29 cellular contexts compared by ENCODE assay signal in genomic region chr5:122835681-122836080, GRCh38. TPM values are rescaled to one million over a fixed set of nuclear protein-coding genes. Genes with fewer than 3 reads are reported as not detected.
DNase-seq lines count a peak whose midpoint lies in the region; ATAC-seq and TF ChIP-seq lines count a peak whose summit lies in the region.
"Had no signal": no experiment of that assay in that cellular context is flagged by ENCODE, and none has a peak within 500 bp of the region (broad histone marks: within the 10 kb centered on the region; RNA-seq: fewer than 3 reads in every experiment).

No MANE protein-coding gene starts in this region.

- no peak overlapping the region for H3K27ac Mint-ChIP-seq in activated CD4-positive, alpha-beta T cell treated with anti-CD3 and anti-CD28 coated beads for 36 hours
- H3K27ac Mint-ChIP-seq: activated CD8-positive, alpha-beta T cell treated with anti-CD3 and anti-CD28 coated beads for 36 hours; activated naive CD8-positive, alpha-beta T cell treated with anti-CD3 and anti-CD28 coated beads, Interleukin-2, amount 50 U/mL, for 24 hours; CD4-positive, alpha-beta memory T cell; dendritic cell treated with granulocyte-macrophage colony-stimulating factor and Interleukin-4, amounts not matched to agents 40 ng/mL and 50 ng/mL, for 4 days; nephron had no signal

- H4K5ac ChIP-seq in mesendoderm (ENCODE audit: low read length), result no peak overlapping the region

- H3K36me3 ChIP-seq in mesendoderm (ENCODE audit: control insufficient read depth, insufficient read depth, low read length), result no peaks in the 10 kb centered on the region
- H3K36me3 ChIP-seq: MG63, pancreas had no signal

- no peaks in the 10 kb centered on the region for H3K79me2 ChIP-seq in mesendoderm (ENCODE audit: control insufficient read depth, insufficient read depth, low read length)

- H3K27me3 Mint-ChIP-seq in activated CD4-positive, alpha-beta T cell treated with anti-CD3 and anti-CD28 coated beads for 36 hours, result peaks cover 4% of the 10 kb centered on the region
- H3K27me3 Mint-ChIP-seq: CD4-positive, alpha-beta memory T cell; dendritic cell treated with granulocyte-macrophage colony-stimulating factor and Interleukin-4, amounts not matched to agents 40 ng/mL and 50 ng/mL, for 4 days had no signal

- H3K23ac ChIP-seq in mesendoderm (ENCODE audit: low read length), result no peak overlapping the region

- no peak overlapping the region for H3K18ac ChIP-seq in mesendoderm (ENCODE audit: low read length)

- H3K4ac ChIP-seq in mesendoderm (ENCODE audit: low read depth, low read length), result no peak overlapping the region

- H3K36me3 Mint-ChIP-seq in activated CD4-positive, alpha-beta T cell treated with anti-CD3 and anti-CD28 coated beads for 36 hours (ENCODE audit: low read depth), result no peaks in the 10 kb centered on the region

- H4K8ac ChIP-seq in mesendoderm (ENCODE audit: low read depth, low read length), result no peak overlapping the region

- H3K56ac ChIP-seq in mesendoderm (ENCODE audit: low read length), result no peak overlapping the region

- H3K4me1 Mint-ChIP-seq in activated CD4-positive, alpha-beta T cell treated with anti-CD3 and anti-CD28 coated beads for 36 hours, result peaks cover 1% of the 10 kb centered on the region
- H3K4me1 Mint-ChIP-seq: nephron had no signal

- H3K4me3 ChIP-seq in fibroblast of the aortic adventitia (ENCODE audit: low read depth, low read length) (no peak overlapping the region), mesendoderm (ENCODE audit: low read length) (no peak overlapping the region)
- H3K4me3 ChIP-seq: esophagus squamous epithelium, MG63, pancreas, upper lobe of right lung had no signal

- WGBS in mesendoderm (ENCODE audit: extremely low coverage, insufficient coverage, low lambda C conversion rate), result no CpG with 5 or more reads among the region's 1 CpG

- no peaks in the 10 kb centered on the region for H3K79me1 ChIP-seq in mesendoderm (ENCODE audit: low read length)

- POLR2A ChIA-PET in activated CD4-positive, alpha-beta T cell treated with anti-CD3 and anti-CD28 coated beads for 36 hours (lab: Charles Lee), result no interaction called here

- no peak overlapping the region for H2BK120ac ChIP-seq in mesendoderm (ENCODE audit: low read depth, low read length)

- no peak overlapping the region for H3K27ac ChIP-seq in mesendoderm (ENCODE audit: low read depth, low read length)
- H3K27ac ChIP-seq: 22Rv1, esophagus squamous epithelium, pancreas, upper lobe of right lung had no signal

- peak; percentile 33 for ATAC-seq in activated CD4-positive, alpha-beta T cell treated with anti-CD3 and anti-CD28 coated beads for 36 hours
- ATAC-seq in SK-N-SH treated with all-trans-retinoic acid at 6 μM for 48 hours (peak; percentile 37; the same call in 1 of the 3 replicates), GM21360 (IDR thresholded peaks at IDR 0.05; ENCODE audit: unreplicated experiment) (no peak)
- ATAC-seq: activated CD4-positive, CD25-positive, alpha-beta regulatory T cell treated with anti-CD3 and anti-CD28 coated beads, Interleukin-2, amount 50 U/mL, for 24 hours; activated CD8-positive, alpha-beta T cell treated with anti-CD3 and anti-CD28 coated beads for 36 hours; activated naive CD8-positive, alpha-beta T cell treated with anti-CD3 and anti-CD28 coated beads, Interleukin-2, amount 50 U/mL, for 24 hours; pancreas; upper lobe of right lung had no signal

- no peak for DNase-seq in activated CD4-positive, alpha-beta T cell treated with anti-CD3 and anti-CD28 coated beads for 36 hours
- no peak for DNase-seq in activated CD4-positive, alpha-beta T cell treated with anti-CD3 and anti-CD28 coated beads for 48 hours
- DNase-seq in fibroblast of the aortic adventitia (ENCODE audit: low read depth), result peak; percentile 5
- DNase-seq in activated T-cell treated with anti-CD3 and anti-CD28 coated beads for 4 hours, result no peak
- no peak for DNase-seq in mesendoderm
- no peak for DNase-seq in NCI-H146 treated with DMSO at 0.1 percent for 48 hours (lab: John Stamatoyannopoulos, UW; ENCODE audit: unreplicated experiment)
- DNase-seq: activated CD8-positive, alpha-beta T cell treated with anti-CD3 and anti-CD28 coated beads for 36 hours; activated effector memory CD4-positive, alpha-beta T cell treated with Interleukin-2 at 50 U/mL for 16 hours; activated naive CD8-positive, alpha-beta T cell treated with anti-CD3 and anti-CD28 coated beads, Interleukin-2, amount 50 U/mL, for 24 hours; AML-193; CD4-positive, alpha-beta memory T cell; central memory CD4-positive, alpha-beta T cell; esophagus squamous epithelium; H7; MG63; NCI-H1417 treated with DMSO at 0.1 percent for 48 hours; NCI-H2081 treated with DMSO at 0.1 percent for 48 hours; NCI-H226; NCI-H69; pancreas; stimulated activated CD4-positive, alpha-beta T cell treated with anti-CD3 and anti-CD28 coated beads, Interleukin-12 subunit alpha, Interleukin-12 subunit beta, amount 100 ng/mL, for 4 hours; stimulated activated CD4-positive, alpha-beta T cell treated with anti-CD3 and anti-CD28 coated beads, Interleukin-4, amount 100 ng/mL, for 1 hour; upper lobe of right lung had no signal

- no peak overlapping the region for H2BK15ac ChIP-seq in mesendoderm (replicated peaks; ENCODE audit: low read depth)

- intact Hi-C loops in activated CD4-positive, alpha-beta T cell treated with anti-CD3 and anti-CD28 coated beads for 36 hours (cut with DNase I, micrococcal nuclease), result no loop called here

- H3K27me3 ChIP-seq in mesendoderm (ENCODE audit: insufficient read depth, low read length, poor library complexity), result no peaks in the 10 kb centered on the region
- H3K27me3 ChIP-seq: esophagus squamous epithelium, MG63, pancreas, upper lobe of right lung had no signal

- no peak overlapping the region for H3K4me3 Mint-ChIP-seq in activated CD4-positive, alpha-beta T cell treated with anti-CD3 and anti-CD28 coated beads for 36 hours
- H3K4me3 Mint-ChIP-seq: activated CD8-positive, alpha-beta T cell treated with anti-CD3 and anti-CD28 coated beads for 36 hours; activated naive CD8-positive, alpha-beta T cell treated with anti-CD3 and anti-CD28 coated beads, Interleukin-2, amount 50 U/mL, for 24 hours; CD4-positive, alpha-beta memory T cell; dendritic cell treated with granulocyte-macrophage colony-stimulating factor and Interleukin-4, amounts not matched to agents 40 ng/mL and 50 ng/mL, for 4 days; nephron had no signal

- H2BK5ac ChIP-seq in mesendoderm (ENCODE audit: low read length), result no peak overlapping the region

- no peak overlapping the region for H3K9ac ChIP-seq in mesendoderm (ENCODE audit: low read length)

- CTCF ChIA-PET in activated CD4-positive, alpha-beta T cell treated with anti-CD3 and anti-CD28 coated beads for 36 hours (lab: Charles Lee), result interaction anchor here (0.6 kb wide), 1 partner anchor 251 kb away, joined by 3 read pairs; no protein-coding TSS in a partner anchor

- no peak overlapping the region for H3K4me2 ChIP-seq in mesendoderm (ENCODE audit: low read length)

- no peaks in the 10 kb centered on the region for H3K4me1 ChIP-seq in mesendoderm (ENCODE audit: control insufficient read depth, low read depth, low read length)
- H3K4me1 ChIP-seq: esophagus squamous epithelium, pancreas, upper lobe of right lung had no signal

- H2AK5ac ChIP-seq in mesendoderm (ENCODE audit: low read length), result no peak overlapping the region

- no peaks in the 10 kb centered on the region for H3K9me3 Mint-ChIP-seq in activated CD4-positive, alpha-beta T cell treated with anti-CD3 and anti-CD28 coated beads for 36 hours (ENCODE audit: low read depth)
- H3K9me3 Mint-ChIP-seq: activated CD8-positive, alpha-beta T cell treated with anti-CD3 and anti-CD28 coated beads for 36 hours; activated naive CD8-positive, alpha-beta T cell treated with anti-CD3 and anti-CD28 coated beads, Interleukin-2, amount 50 U/mL, for 24 hours; dendritic cell treated with granulocyte-macrophage colony-stimulating factor and Interleukin-4, amounts not matched to agents 40 ng/mL and 50 ng/mL, for 4 days had no signal

- TF ChIP-seq CTCF in fibroblast of the aortic adventitia (IDR thresholded peaks at IDR 0.05; ENCODE audit: insufficient read depth, low read length), result no peak

TF ChIP-seq in SK-N-SH treated with all-trans-retinoic acid at 6 μM for 48 hours, 23 proteins besides CTCF, POLR2A, EP300 and RAD21:
- TF ChIP-seq ZNF70 (CRISPR knock-in tag; IDR thresholded peaks at IDR 0.05) (no peak), PATZ1 (CRISPR knock-in tag; IDR thresholded peaks at IDR 0.05; ENCODE audit: borderline replicate concordance) (no peak), TCF4 (CRISPR knock-in tag; IDR thresholded peaks at IDR 0.05; ENCODE audit: borderline replicate concordance) (no peak), CSRNP3 (CRISPR knock-in tag; IDR thresholded peaks at IDR 0.05) (no peak), ZFP3 (CRISPR knock-in tag; IDR thresholded peaks at IDR 0.05) (no peak), SNAI2 (CRISPR knock-in tag; IDR thresholded peaks at IDR 0.05) (no peak)

RNA-seq across cellular contexts. Expression of gene SNX24, which starts 9.7 kb away (rescaled TPM):
- total RNA-seq in activated CD4-positive, alpha-beta T cell treated with anti-CD3 and anti-CD28 coated beads for 36 hours, result 1 to 10 TPM; 4.0 to 4.9 TPM
- 16.8 and 26.5 TPM in 2 replicates for total RNA-seq in fibroblast of the aortic adventitia (ENCODE audit: low replicate concordance)
- 15.8 TPM for polyA plus RNA-seq in mesendoderm (2013, experiment 1 of 2)
- polyA plus RNA-seq in mesendoderm (2013, experiment 2 of 2), result 14.4 TPM
